1 cellular context compared by ENCODE assay signal in the genomic region with DNA sequence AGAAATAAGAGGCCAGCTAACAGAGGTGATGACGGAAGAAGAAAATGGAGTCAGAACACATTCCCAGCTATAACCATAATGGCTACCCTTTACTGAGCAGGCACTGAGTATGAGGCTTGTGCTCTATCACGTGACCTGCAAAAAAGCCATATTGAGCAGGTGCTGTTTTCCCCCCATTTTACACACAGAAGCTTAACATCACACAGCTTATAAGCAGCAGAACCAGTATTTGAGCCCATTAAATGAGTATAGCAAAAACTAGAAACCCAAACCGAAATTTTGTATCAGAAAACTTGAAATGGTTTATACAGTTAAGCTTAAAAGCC.
TF ChIP-seq lines count a peak whose summit lies in the region.

No MANE protein-coding gene starts in this region.

TF ChIP-seq in H1, 55 proteins besides CTCF, POLR2A, EP300 and RAD21 (continued from another document):
- no peak for TF ChIP-seq PHF8 (conservative IDR thresholded peaks at IDR 0.05; ENCODE audit: low read depth, low read length)
- TF ChIP-seq RBBP5 (IDR thresholded peaks at IDR 0.05; ENCODE audit: borderline replicate concordance, low read depth, low read length): no peak
- TF ChIP-seq YY1 (IDR thresholded peaks at IDR 0.05; ENCODE audit: low read depth, low read length): 0 out of 2 replicates have a peak, but pooled peaks have one; percentile 24
- no peak for TF ChIP-seq CHD2 (IDR thresholded peaks at IDR 0.05; ENCODE audit: low read length)
- TF ChIP-seq SRF (IDR thresholded peaks at IDR 0.05; ENCODE audit: low read depth, low read length): no peak
TF ChIP-seq in H1: peak in this region for 2.
